ENCODE assay signal across 21 cellular contexts in the genomic region with DNA sequence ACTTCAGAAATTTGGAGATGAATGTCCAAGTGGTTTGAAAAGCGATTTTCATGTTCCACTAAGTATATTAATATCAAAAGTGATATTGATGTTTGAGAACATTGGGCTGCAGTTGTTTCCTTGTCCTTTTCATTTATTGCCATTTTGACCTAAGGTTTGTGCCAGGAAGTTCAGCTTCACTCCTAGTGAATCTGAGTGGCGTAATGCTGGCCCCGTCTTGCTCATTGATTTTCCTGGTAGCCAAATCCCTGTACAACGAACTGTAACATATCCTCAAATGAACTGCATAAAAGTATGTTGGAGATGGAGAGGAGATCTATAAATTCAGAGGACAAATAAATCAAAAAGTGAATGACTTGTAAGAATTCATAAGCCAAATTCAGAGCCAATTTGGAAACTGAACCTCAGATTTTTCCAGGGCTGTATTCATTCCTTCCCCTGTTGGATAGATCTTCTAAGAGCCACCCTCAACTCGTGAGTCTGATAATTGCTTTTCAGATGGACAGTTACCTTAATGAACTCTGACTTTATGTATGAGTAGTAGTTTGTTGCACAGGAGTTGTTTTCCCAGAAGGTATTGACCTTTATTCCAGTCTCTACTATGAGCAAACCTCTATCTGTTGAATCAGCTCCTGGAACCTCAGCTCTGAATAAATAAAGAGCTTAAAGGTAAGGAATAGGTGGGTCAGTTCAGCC.
"Had no signal": no experiment of that assay in that cellular context is flagged by ENCODE, and none has a peak within 500 bp of the region (broad histone marks: within the 10 kb centered on the region; RNA-seq: fewer than 3 reads in every experiment).

No MANE protein-coding gene starts in this region.

- H3K9me3 Mint-ChIP-seq: activated CD4-positive, alpha-beta memory T cell treated with anti-CD3 and anti-CD28 coated beads, Interleukin-2, amount 10 ng/mL, durations not matched to agents 7 days and 5 days; activated naive CD4-positive, alpha-beta T cell treated with anti-CD3 and anti-CD28 coated beads, Interleukin-2, amount 50 U/mL, for 24 hours; activated T-cell treated with anti-CD3 and anti-CD28 coated beads, Interleukin-2, amount 50 U/mL, for 4 hours; immature natural killer cell; neural crest cell; stimulated activated effector memory CD8-positive, alpha-beta T cell treated with anti-CD3 and anti-CD28 coated beads, Interleukin-12 subunit alpha, Interleukin-12 subunit beta, amount 100 ng/mL, for 72 hours had no signal

- H3K27ac Mint-ChIP-seq: activated CD4-positive, alpha-beta memory T cell treated with anti-CD3 and anti-CD28 coated beads, Interleukin-2, amount 10 ng/mL, durations not matched to agents 7 days and 5 days; activated CD4-positive, alpha-beta T cell treated with anti-CD3 and anti-CD28 coated beads for 36 hours; activated naive CD4-positive, alpha-beta T cell treated with anti-CD3 and anti-CD28 coated beads, Interleukin-2, amount 50 U/mL, for 24 hours; immature natural killer cell; stimulated activated effector memory CD8-positive, alpha-beta T cell treated with anti-CD3 and anti-CD28 coated beads, Interleukin-12 subunit alpha, Interleukin-12 subunit beta, amount 100 ng/mL, for 72 hours had no signal

- H3K4me1 ChIP-seq: lower lobe of right lung had no signal

- H3K27me3 Mint-ChIP-seq: activated CD4-positive, alpha-beta memory T cell treated with anti-CD3 and anti-CD28 coated beads, Interleukin-2, amount 10 ng/mL, durations not matched to agents 7 days and 5 days; activated CD4-positive, alpha-beta T cell treated with anti-CD3 and anti-CD28 coated beads for 36 hours; activated naive CD4-positive, alpha-beta T cell treated with anti-CD3 and anti-CD28 coated beads, Interleukin-2, amount 50 U/mL, for 24 hours had no signal

- ATAC-seq: activated CD4-positive, alpha-beta T cell treated with anti-CD3 and anti-CD28 coated beads for 36 hours; activated T-cell treated with anti-CD3 and anti-CD28 coated beads, Interleukin-2, amount 50 U/mL, for 4 hours; SK-N-SH treated with all-trans-retinoic acid at 6 μM for 48 hours; stimulated activated effector memory CD8-positive, alpha-beta T cell treated with anti-CD3 and anti-CD28 coated beads, Interleukin-12 subunit alpha, Interleukin-12 subunit beta, amount 100 ng/mL, for 72 hours had no signal

- H3K9me3 ChIP-seq: lower lobe of right lung, transverse colon had no signal

- H3K4me3 Mint-ChIP-seq: activated CD4-positive, alpha-beta memory T cell treated with anti-CD3 and anti-CD28 coated beads, Interleukin-2, amount 10 ng/mL, durations not matched to agents 7 days and 5 days; activated CD4-positive, alpha-beta T cell treated with anti-CD3 and anti-CD28 coated beads for 36 hours; activated naive CD4-positive, alpha-beta T cell treated with anti-CD3 and anti-CD28 coated beads, Interleukin-2, amount 50 U/mL, for 24 hours; activated T-cell treated with anti-CD3 and anti-CD28 coated beads, Interleukin-2, amount 50 U/mL, for 4 hours; immature natural killer cell; neural crest cell; stimulated activated effector memory CD8-positive, alpha-beta T cell treated with anti-CD3 and anti-CD28 coated beads, Interleukin-12 subunit alpha, Interleukin-12 subunit beta, amount 100 ng/mL, for 72 hours had no signal

- H3K36me3 Mint-ChIP-seq: immature natural killer cell; stimulated activated effector memory CD8-positive, alpha-beta T cell treated with anti-CD3 and anti-CD28 coated beads, Interleukin-12 subunit alpha, Interleukin-12 subunit beta, amount 100 ng/mL, for 72 hours had no signal

- H3K4me3 ChIP-seq: coronary artery, lower lobe of right lung, transverse colon had no signal

- DNase-seq: activated CD4-positive, alpha-beta memory T cell treated with anti-CD3 and anti-CD28 coated beads, Interleukin-2, amount 10 ng/mL, durations not matched to agents 7 days and 5 days; activated CD4-positive, alpha-beta T cell treated with anti-CD3 and anti-CD28 coated beads for 36 hours; activated effector memory CD4-positive, alpha-beta T cell treated with Interleukin-2 at 50 U/mL for 16 hours; activated T-cell treated with anti-CD3 and anti-CD28 coated beads, Interleukin-2, amount 50 U/mL, for 4 hours; central memory CD4-positive, alpha-beta T cell; effector CD4-positive, alpha-beta T cell; foreskin melanocyte; head of caudate nucleus; immature natural killer cell; lower lobe of right lung; midbrain; stimulated activated CD4-positive, alpha-beta T cell treated with anti-CD3 and anti-CD28 coated beads, Interleukin-12 subunit alpha, Interleukin-12 subunit beta, amount 100 ng/mL, for 4 hours; substantia nigra; T-helper 1 cell; T1000; transverse colon had no signal

- H3K27me3 ChIP-seq: transverse colon had no signal

- H3K27ac ChIP-seq: coronary artery, lower lobe of right lung, transverse colon had no signal

- H3K36me3 ChIP-seq: lower lobe of right lung, transverse colon had no signal
